Comparison of ENCODE assay signal across 2 cellular contexts in genomic region chr12:123284669-123285068, GRCh38.
TF ChIP-seq lines count a peak whose summit lies in the region.

No MANE protein-coding gene starts in this region.

TF ChIP-seq in HepG2, 621 proteins besides CTCF, POLR2A, EP300 and RAD21:
- TF ChIP-seq HNF4A (CRISPR knock-in tag; IDR thresholded peaks at IDR 0.05) (0 out of 2 replicates have a peak, but pooled peaks have one; percentile 6), ZNF589 (CRISPR knock-in tag; conservative IDR thresholded peaks at IDR 0.05) (no peak)
- TF ChIP-seq, protein P1, sequence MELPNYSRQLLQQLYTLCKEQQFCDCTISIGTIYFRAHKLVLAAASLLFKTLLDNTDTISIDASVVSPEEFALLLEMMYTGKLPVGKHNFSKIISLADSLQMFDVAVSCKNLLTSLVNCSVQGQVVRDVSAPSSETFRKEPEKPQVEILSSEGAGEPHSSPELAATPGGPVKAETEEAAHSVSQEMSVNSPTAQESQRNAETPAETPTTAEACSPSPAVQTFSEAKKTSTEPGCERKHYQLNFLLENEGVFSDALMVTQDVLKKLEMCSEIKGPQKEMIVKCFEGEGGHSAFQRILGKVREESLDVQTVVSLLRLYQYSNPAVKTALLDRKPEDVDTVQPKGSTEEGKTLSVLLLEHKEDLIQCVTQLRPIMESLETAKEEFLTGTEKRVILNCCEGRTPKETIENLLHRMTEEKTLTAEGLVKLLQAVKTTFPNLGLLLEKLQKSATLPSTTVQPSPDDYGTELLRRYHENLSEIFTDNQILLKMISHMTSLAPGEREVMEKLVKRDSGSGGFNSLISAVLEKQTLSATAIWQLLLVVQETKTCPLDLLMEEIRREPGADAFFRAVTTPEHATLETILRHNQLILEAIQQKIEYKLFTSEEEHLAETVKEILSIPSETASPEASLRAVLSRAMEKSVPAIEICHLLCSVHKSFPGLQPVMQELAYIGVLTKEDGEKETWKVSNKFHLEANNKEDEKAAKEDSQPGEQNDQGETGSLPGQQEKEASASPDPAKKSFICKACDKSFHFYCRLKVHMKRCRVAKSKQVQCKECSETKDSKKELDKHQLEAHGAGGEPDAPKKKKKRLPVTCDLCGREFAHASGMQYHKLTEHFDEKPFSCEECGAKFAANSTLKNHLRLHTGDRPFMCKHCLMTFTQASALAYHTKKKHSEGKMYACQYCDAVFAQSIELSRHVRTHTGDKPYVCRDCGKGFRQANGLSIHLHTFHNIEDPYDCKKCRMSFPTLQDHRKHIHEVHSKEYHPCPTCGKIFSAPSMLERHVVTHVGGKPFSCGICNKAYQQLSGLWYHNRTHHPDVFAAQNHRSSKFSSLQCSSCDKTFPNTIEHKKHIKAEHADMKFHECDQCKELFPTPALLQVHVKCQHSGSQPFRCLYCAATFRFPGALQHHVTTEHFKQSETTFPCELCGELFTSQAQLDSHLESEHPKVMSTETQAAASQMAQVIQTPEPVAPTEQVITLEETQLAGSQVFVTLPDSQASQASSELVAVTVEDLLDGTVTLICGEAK (IDR thresholded peaks at IDR 0.05): no peak; the same call in 1 of the 2 replicates
- TF ChIP-seq, protein P1 (CRISPR knock-in tag; IDR thresholded peaks at IDR 0.05): peak; percentile 88

TF ChIP-seq in K562, 482 proteins besides CTCF, POLR2A, EP300 and RAD21:
- TF ChIP-seq SNIP1 (IDR thresholded peaks at IDR 0.05; ENCODE audit: low read depth) (no peak), TEAD2 (tag; IDR thresholded peaks at IDR 0.05) (no peak), PHB2 (IDR thresholded peaks at IDR 0.05; ENCODE audit: low read depth) (no peak), ETV6 (IDR thresholded peaks at IDR 0.05; ENCODE audit: borderline replicate concordance in 1 of 2, low read depth in 2 of 2, low read length in 1 of 2) (no peak), ETV6 (CRISPR knock-in tag; IDR thresholded peaks at IDR 0.05; ENCODE audit: borderline replicate concordance) (no peak)
- TF ChIP-seq, protein P1 (IDR thresholded peaks at IDR 0.05): peak; percentile 84
- TF ChIP-seq, protein P1 (CRISPR knock-in tag; IDR thresholded peaks at IDR 0.05): no peak
TF ChIP-seq in K562: peak in this region for 1.
